ENCODE assay signal across 9 cellular contexts in genomic region chr3:53748512-53749271, GRCh38.
DNase-seq lines count a peak whose midpoint lies in the region; ATAC-seq and TF ChIP-seq lines count a peak whose summit lies in the region.
"Had no signal": no experiment of that assay in that cellular context is flagged by ENCODE, and none has a peak within 500 bp of the region (broad histone marks: within the 10 kb centered on the region; RNA-seq: fewer than 3 reads in every experiment).

No MANE protein-coding gene starts in this region.

- intact Hi-C loops in dorsolateral prefrontal cortex (cut with DNase I), result no loop called here

- DNase-seq in NOMO-1 treated with dmso at 0.1 percent for 144 hours (lab: John Stamatoyannopoulos, UW; ENCODE audit: unreplicated experiment) (peak; percentile 19), pons (ENCODE audit: low spot score) (peak; percentile 82), NCI-H128 (lab: John Stamatoyannopoulos, UW; ENCODE audit: unreplicated experiment) (no peak), AG08396 (ENCODE audit: low spot score) (no peak), dorsolateral prefrontal cortex (no peak)
- DNase-seq in stimulated activated naive CD4-positive, alpha-beta T cell (lab: John Stamatoyannopoulos, UW), result no peak

- ATAC-seq in GM19043 (IDR thresholded peaks at IDR 0.05; ENCODE audit: low read depth, unreplicated experiment), result peak; percentile 78
- peak; percentile 79 for ATAC-seq in HG02763 (IDR thresholded peaks at IDR 0.05; ENCODE audit: unreplicated experiment)

- no peak for TF ChIP-seq CTCF in dorsolateral prefrontal cortex (IDR thresholded peaks at IDR 0.05 in 54 of 56, conservative IDR thresholded peaks at IDR 0.05 in 2 of 56; ENCODE audit: low read depth in 1 of 56, partially characterized antibody in 56 of 56)

- no peaks in the 10 kb centered on the region for H3K27me3 ChIP-seq in dorsolateral prefrontal cortex

- peak overlapping the region in 18 of 59 donors; percentile 6 to 52 (median 35) for H3K27ac ChIP-seq in dorsolateral prefrontal cortex
- H3K27ac ChIP-seq: neutrophil had no signal

- no peak overlapping the region for H3K4me3 ChIP-seq in dorsolateral prefrontal cortex

Comparison
In these comparisons a context has a peak if more than half of its experiments do, and no peak if none do; other contexts are left out.
1. DNase-seq: peak in NOMO-1 treated with dmso at 0.1 percent for 144 hours (single experiment) and pons (single experiment); none in NCI-H128 (single experiment), AG08396 (single experiment), stimulated activated naive CD4-positive, alpha-beta T cell (0 of 6) and dorsolateral prefrontal cortex (0 of 10).